Comparison of ENCODE assay signal across 8 cellular contexts in genomic region chr17:77450742-77451270, GRCh38.
DNase-seq lines count a peak whose midpoint lies in the region; ATAC-seq, FAIRE-seq and TF ChIP-seq lines count a peak whose summit lies in the region.

No MANE protein-coding gene starts in this region.

- POLR2A ChIA-PET in activated CD4-positive, alpha-beta memory T cell treated with anti-CD3 and anti-CD28 coated beads, Interleukin-2, amount 10 ng/mL, durations not matched to agents 7 days and 5 days (lab: Charles Lee) = interaction anchor here (1.2 to 8.6 kb wide), 8 partner anchors 9 to 120 kb away, joined by 3 to 158 read pairs (median 39); no protein-coding TSS in a partner anchor

- FAIRE-seq in small intestine (lab: Jason Lieb, UNC) = no peak

- no peaks in the 10 kb centered on the region; the same call in 1 of the 2 replicates for H3K27me3 Mint-ChIP-seq in H9 (ENCODE audit: low read depth)
- no peaks in the 10 kb centered on the region for H3K27me3 Mint-ChIP-seq in activated CD4-positive, alpha-beta memory T cell treated with anti-CD3 and anti-CD28 coated beads, Interleukin-2, amount 10 ng/mL, durations not matched to agents 7 days and 5 days

- TF ChIP-seq CTCF in H9 (conservative IDR thresholded peaks at IDR 0.05) (no peak), hepatocyte (IDR thresholded peaks at IDR 0.05; ENCODE audit: poor library complexity) (no peak)

- no peaks in the 10 kb centered on the region for H3K9me3 Mint-ChIP-seq in H9
- H3K9me3 Mint-ChIP-seq in activated CD4-positive, alpha-beta memory T cell treated with anti-CD3 and anti-CD28 coated beads, Interleukin-2, amount 10 ng/mL, durations not matched to agents 7 days and 5 days = no peaks in the 10 kb centered on the region

- H3K79me1 ChIP-seq in H9 (ENCODE audit: insufficient read depth, low read depth, low read length, poor library complexity, severe bottlenecking) = peaks cover 10% of the 10 kb centered on the region

- H3K23ac ChIP-seq in H9 (ENCODE audit: insufficient read length, low read depth, low read length) = no peak overlapping the region

- no peak overlapping the region for H4K5ac ChIP-seq in H9 (ENCODE audit: insufficient read length, low read depth, low read length)

- no peaks in the 10 kb centered on the region for H3K36me3 ChIP-seq in hepatocyte (replicated peaks; ENCODE audit: insufficient read depth, low read depth)
- H3K36me3 ChIP-seq in small intestine (ENCODE audit: control insufficient read depth in 2 of 2, insufficient read depth in 2 of 2, low read length in 2 of 2) = peaks cover 0 to 5% of the 10 kb centered on the region in 2 donors

- no peak overlapping the region; the same call in 1 of the 2 replicates for H2BK15ac ChIP-seq in H9 (ENCODE audit: low read depth, low read length)

- H3K56ac ChIP-seq in H9 (ENCODE audit: insufficient read length, low read depth, low read length) = no peak overlapping the region

- peak overlapping the region; percentile 66 to 93 (median 90); a peak in 4 of 7 replicates for H3K27ac Mint-ChIP-seq in H9
- H3K27ac Mint-ChIP-seq in activated CD4-positive, alpha-beta memory T cell treated with anti-CD3 and anti-CD28 coated beads, Interleukin-2, amount 10 ng/mL, durations not matched to agents 7 days and 5 days = peak overlapping the region; percentile 99

- CTCF ChIA-PET in activated CD4-positive, alpha-beta memory T cell treated with anti-CD3 and anti-CD28 coated beads, Interleukin-2, amount 10 ng/mL, durations not matched to agents 7 days and 5 days (lab: Charles Lee) = interaction anchor here (1.0 to 4.9 kb wide), 5 partner anchors 10 to 119 kb away, joined by 3 to 26 read pairs (median 5); no protein-coding TSS in a partner anchor

- H3K9me2 ChIP-seq in hepatocyte (replicated peaks; ENCODE audit: insufficient read depth) = no peaks in the 10 kb centered on the region

- no peak overlapping the region for H3T11ph ChIP-seq in H9 (ENCODE audit: low read length)

- H2AK5ac ChIP-seq in H9 (ENCODE audit: insufficient read length, low read length) = no peak overlapping the region

- H3K14ac ChIP-seq in H9 (ENCODE audit: insufficient read depth, low read length) = peak overlapping the region; percentile 31; the same call in 1 of the 2 replicates

- peaks cover 54 to 69% of the 10 kb centered on the region in 2 experiments for H3K4me1 Mint-ChIP-seq in H9
- peaks cover 74% of the 10 kb centered on the region for H3K4me1 Mint-ChIP-seq in activated CD4-positive, alpha-beta memory T cell treated with anti-CD3 and anti-CD28 coated beads, Interleukin-2, amount 10 ng/mL, durations not matched to agents 7 days and 5 days

- H3K27me3 ChIP-seq in H9 (ENCODE audit: insufficient read depth, low read length) (no peaks in the 10 kb centered on the region), hepatocyte (no peaks in the 10 kb centered on the region), small intestine (ENCODE audit: control insufficient read depth in 2 of 2, insufficient read depth in 2 of 2, low read length in 2 of 2) (no peaks in the 10 kb centered on the region)

- H4K91ac ChIP-seq in H9 (ENCODE audit: insufficient read length, low read depth, low read length) = no peak overlapping the region

- ATAC-seq in activated CD4-positive, CD25-positive, alpha-beta regulatory T cell treated with anti-CD3 and anti-CD28 coated beads, Interleukin-2, amount 50 U/mL, for 24 hours = no peak
- no peak for ATAC-seq in HG03378 (IDR thresholded peaks at IDR 0.05; ENCODE audit: unreplicated experiment)

- no peak overlapping the region for H2BK12ac ChIP-seq in H9 (ENCODE audit: insufficient read length, low read depth, low read length)

- H4K20me1 ChIP-seq in H9 (ENCODE audit: control insufficient read depth, insufficient read depth, insufficient read length) (peaks cover 3% of the 10 kb centered on the region), hepatocyte (ENCODE audit: insufficient read depth, poor library complexity, severe bottlenecking) (peaks cover 72% of the 10 kb centered on the region)

- no peak overlapping the region for H3K4ac ChIP-seq in H9 (ENCODE audit: low read depth, low read length)

- peaks cover 18% of the 10 kb centered on the region for H3K23me2 ChIP-seq in H9 (ENCODE audit: insufficient read length, low read depth, low read length, poor library complexity, severe bottlenecking)

- H2BK5ac ChIP-seq in H9 (ENCODE audit: insufficient read length, low read length) = no peak overlapping the region

- H2BK20ac ChIP-seq in H9 (ENCODE audit: low read depth, low read length, poor library complexity, severe bottlenecking) = no peak overlapping the region

- H3K4me2 ChIP-seq in H9 (ENCODE audit: insufficient read depth, insufficient read length, low read length) (peak overlapping the region; percentile 52), hepatocyte (peak overlapping the region; percentile 96)

- peaks cover 11% of the 10 kb centered on the region; the same call in 1 of the 2 replicates for H3K4me1 ChIP-seq in H9 (ENCODE audit: insufficient read depth, low read length)
- H3K4me1 ChIP-seq in hepatocyte (ENCODE audit: insufficient read depth) = peaks cover 67% of the 10 kb centered on the region
- peaks cover 13 to 16% of the 10 kb centered on the region in 2 donors for H3K4me1 ChIP-seq in small intestine (ENCODE audit: control insufficient read depth in 2 of 2, insufficient read depth in 1 of 2, low read depth in 1 of 2, low read length in 1 of 2)

- H3K4me3 Mint-ChIP-seq in H9 = peak overlapping the region; percentile 85 to 91
- H3K4me3 Mint-ChIP-seq in activated CD4-positive, alpha-beta memory T cell treated with anti-CD3 and anti-CD28 coated beads, Interleukin-2, amount 10 ng/mL, durations not matched to agents 7 days and 5 days = peak overlapping the region; percentile 90

- no peak overlapping the region for H4K8ac ChIP-seq in H9 (replicated peaks; ENCODE audit: insufficient read length, low read depth, low read length)

- H3K36me3 Mint-ChIP-seq in H9 (ENCODE audit: insufficient read depth in 1 of 3, low read depth in 3 of 3) = peaks cover 0 to 4% (median 4%) of the 10 kb centered on the region in 3 experiments; a peak in 4 of 7 replicates
- H3K36me3 Mint-ChIP-seq in activated CD4-positive, alpha-beta memory T cell treated with anti-CD3 and anti-CD28 coated beads, Interleukin-2, amount 10 ng/mL, durations not matched to agents 7 days and 5 days (ENCODE audit: low read depth) = peaks cover 78% of the 10 kb centered on the region

- H3K4me3 ChIP-seq in hepatocyte = peak overlapping the region; percentile 76
- H3K4me3 ChIP-seq in small intestine (ENCODE audit: low read depth in 1 of 2, low read length in 2 of 2) = peak overlapping the region; percentile 76 to 82

- peaks cover 10% of the 10 kb centered on the region; the same call in 1 of the 2 replicates for H3K79me2 ChIP-seq in H9 (ENCODE audit: insufficient read depth, low read length)
- peaks cover 93% of the 10 kb centered on the region for H3K79me2 ChIP-seq in hepatocyte

- H2AFZ ChIP-seq in H9 (ENCODE audit: low read length) = no peak overlapping the region
- H2AFZ ChIP-seq in hepatocyte = no peak overlapping the region

- H2BK120ac ChIP-seq in H9 (ENCODE audit: low read depth, low read length, poor library complexity, severe bottlenecking) = no peak overlapping the region

- H3K9me3 ChIP-seq in H9 (ENCODE audit: control insufficient read depth, low read depth, low read length) (no peaks in the 10 kb centered on the region), hepatocyte (ENCODE audit: low read depth) (no peaks in the 10 kb centered on the region), small intestine (ENCODE audit: control insufficient read depth, low read depth) (no peaks in the 10 kb centered on the region)

- peak overlapping the region; percentile 48 for H3K9ac ChIP-seq in H9 (ENCODE audit: extremely low read depth, insufficient read length, low read length)

- H3K18ac ChIP-seq in H9 (ENCODE audit: insufficient read length, low read depth, low read length) = peak overlapping the region; percentile 27

- no CpG with 5 or more reads among the region's 11 CpGs for WGBS in H9 (ENCODE audit: extremely low coverage, insufficient read length, low lambda C conversion rate)
- WGBS in hepatocyte (ENCODE audit: low lambda C conversion rate, missing lambda C conversion rate) = 13% methylated on average over 6 of the region's 11 CpGs
- WGBS in small intestine, 3 donors = 6 to 11% (median 9%) methylated on average over 11 of the region's 11 CpGs

- H3K27ac ChIP-seq in H9 (ENCODE audit: insufficient read length, low read depth, low read length) (no peak overlapping the region), hepatocyte (peak overlapping the region; percentile 100), small intestine (ENCODE audit: low read depth in 1 of 2, low read length in 1 of 2) (peak overlapping the region; percentile 89 to 93)

- DNase-seq in H9 (no peak), hepatocyte (ENCODE audit: low spot score) (no peak), small intestine (no peak), HUDEP-2 (lab: John Stamatoyannopoulos, UW; ENCODE audit: unreplicated experiment in 76 of 76) (no peak), DMS114 treated with DMSO at 0.1 percent for 48 hours (lab: John Stamatoyannopoulos, UW; ENCODE audit: unreplicated experiment) (no peak)
- no peak for DNase-seq in activated CD4-positive, alpha-beta memory T cell treated with anti-CD3 and anti-CD28 coated beads, Interleukin-2, amount 10 ng/mL, durations not matched to agents 7 days and 5 days
